In the genomic region with DNA sequence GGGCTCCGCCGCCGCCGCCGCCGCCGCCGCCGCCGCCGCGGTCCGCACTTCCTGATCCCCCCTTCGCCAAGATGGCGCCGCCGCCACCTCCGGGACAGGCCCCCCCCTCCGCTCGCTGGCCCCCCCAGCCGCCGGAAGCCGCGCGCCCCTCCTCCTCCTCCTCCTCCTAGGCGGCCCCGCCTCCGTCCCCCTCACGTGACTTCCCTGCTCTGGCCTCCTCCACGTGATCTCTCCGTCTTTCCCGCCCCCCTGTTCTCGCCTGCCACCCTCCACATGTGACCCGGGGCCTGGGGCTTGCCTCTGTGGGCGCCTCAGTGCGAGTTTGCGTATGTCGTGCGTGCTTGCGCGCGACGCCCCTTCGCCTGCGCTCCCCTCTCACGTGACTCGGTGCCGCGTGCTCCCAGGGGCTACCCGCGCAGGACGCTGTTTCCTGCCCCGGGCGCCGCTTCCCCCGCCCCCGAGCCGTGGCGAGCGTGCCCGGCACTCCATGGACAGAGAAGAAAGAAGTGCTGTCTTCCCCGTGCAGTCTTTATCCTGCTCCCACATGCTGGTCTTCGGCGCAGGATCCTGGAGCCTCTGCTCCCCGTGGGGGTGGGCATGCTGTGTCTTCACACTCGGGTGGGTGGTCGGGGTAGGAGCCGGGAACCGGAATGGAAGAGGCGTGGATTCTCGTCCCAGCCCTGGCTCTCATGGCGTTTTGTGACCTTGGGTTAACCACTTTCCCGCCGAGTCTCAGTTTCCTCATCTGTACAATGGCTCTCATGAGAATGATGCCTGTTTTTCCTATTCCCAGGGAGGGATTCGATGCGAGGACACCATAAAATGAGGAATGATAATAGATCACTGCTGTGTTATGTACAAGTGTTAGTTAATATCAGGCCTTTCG, we compare ENCODE assay signal across 8 cellular contexts. TPM values are rescaled to one million over a fixed set of nuclear protein-coding genes. Genes with fewer than 3 reads are reported as not detected.
A peak's percentile ranks its signal among the peaks of the same experiment; 100 is the strongest.
DNase-seq lines count a peak whose midpoint lies in the region; ATAC-seq, FAIRE-seq and TF ChIP-seq lines count a peak whose summit lies in the region.

A gene (minus strand): TSS at position 53 of the 886 bp plus-strand sequence. CDS start 109 bp downstream, outside the sequence.

- under 1% methylated on average over 37 of the region's 77 CpGs for WGBS in mammary epithelial cell (ENCODE audit: low coverage, missing lambda C conversion rate)
- 0 to 1% (median 1%) methylated on average over 44 to 77 of the region's 77 CpGs for WGBS in small intestine, 3 donors

- intact Hi-C loops in mammary epithelial cell (cut with micrococcal nuclease), result loop anchor here (1.0 to 5.0 kb wide), 9 partner anchors 110 to 526 kb away; a partner anchor contains a TSS

- BruUV-seq in mammary epithelial cell (replicated peaks; lab: Mats Ljungman, UMichigan), result no TSS peak

- DNase-seq in ACHN, result peak; percentile 99
- DNase-seq in NCI-H2227 (lab: John Stamatoyannopoulos, UW; ENCODE audit: unreplicated experiment), result peak; percentile 99
- DNase-seq in WERI-Rb-1, result peak; percentile 100
- DNase-seq in mammary epithelial cell, result peak; percentile 97
- DNase-seq in small intestine, result peak; percentile 99

- dilution Hi-C loops in mammary epithelial cell (cut with HindIII; ENCODE audit: low sequenced_read_pairs), result no loop called here

- peaks cover 34% of the 10 kb centered on the region for H3K79me2 ChIP-seq in mammary epithelial cell (ENCODE audit: insufficient read depth, low read length)

- H3K4me3 ChIP-seq in WERI-Rb-1 (ENCODE audit: low read depth, low read length) (peak within 1 kb of the TSS; percentile 84), mammary epithelial cell (replicated peaks in 1 of 3; ENCODE audit: insufficient read depth in 1 of 3, low read depth in 2 of 3, low read length in 3 of 3) (peak within 1 kb of the TSS; percentile 54 to 74 (median 68)), iPS-20b (ENCODE audit: low read length) (peak within 1 kb of the TSS; percentile 91), small intestine (ENCODE audit: low read depth in 1 of 2, low read length in 2 of 2) (peak within 1 kb of the TSS; percentile 90 to 99)

- no peaks in the 10 kb centered on the region for H3K27me3 ChIP-seq in WERI-Rb-1 (ENCODE audit: insufficient read depth, low read depth, severe bottlenecking)
- no peaks in the 10 kb centered on the region for H3K27me3 ChIP-seq in mammary epithelial cell (ENCODE audit: insufficient read depth, low read length)
- H3K27me3 ChIP-seq in iPS-20b (ENCODE audit: insufficient read depth, low read length), result no peaks in the 10 kb centered on the region
- no peaks in the 10 kb centered on the region for H3K27me3 ChIP-seq in small intestine (ENCODE audit: control insufficient read depth in 2 of 2, insufficient read depth in 2 of 2, low read length in 2 of 2)

- H4K20me1 ChIP-seq in mammary epithelial cell (ENCODE audit: insufficient read depth, low read length), result no peaks in the 10 kb centered on the region

- peak within 1 kb of the TSS; percentile 70 for H3K9ac ChIP-seq in mammary epithelial cell (ENCODE audit: insufficient read depth, low read length)
- H3K9ac ChIP-seq in iPS-20b (ENCODE audit: low read depth, low read length), result peak within 1 kb of the TSS; percentile 88

- no peak for FAIRE-seq in small intestine (lab: Jason Lieb, UNC)

- no peaks in the 10 kb centered on the region for H3K9me3 ChIP-seq in WERI-Rb-1 (ENCODE audit: severe bottlenecking)
- H3K9me3 ChIP-seq in mammary epithelial cell (replicated peaks; ENCODE audit: insufficient read depth, low read length), result no peaks in the 10 kb centered on the region
- H3K9me3 ChIP-seq in iPS-20b (ENCODE audit: insufficient read depth, low read depth, low read length), result no peaks in the 10 kb centered on the region
- H3K9me3 ChIP-seq in small intestine (ENCODE audit: control insufficient read depth, low read depth), result no peaks in the 10 kb centered on the region

- peak within 1 kb of the TSS; percentile 83 for H3K27ac ChIP-seq in WERI-Rb-1
- peak within 1 kb of the TSS; percentile 70 for H3K27ac ChIP-seq in mammary epithelial cell (ENCODE audit: insufficient read depth, low read depth, low read length)
- peak within 1 kb of the TSS; percentile 80 for H3K27ac ChIP-seq in iPS-20b (ENCODE audit: low read length)
- H3K27ac ChIP-seq in small intestine (ENCODE audit: low read depth in 1 of 2, low read length in 1 of 2), result peak within 1 kb of the TSS; percentile 71 to 91

- H3K4me1 ChIP-seq in mammary epithelial cell (ENCODE audit: insufficient read depth, low read length) (peaks cover 18% of the 10 kb centered on the region), iPS-20b (ENCODE audit: insufficient read depth, low read length) (peaks cover 14% of the 10 kb centered on the region), small intestine (ENCODE audit: control insufficient read depth in 2 of 2, insufficient read depth in 1 of 2, low read depth in 1 of 2, low read length in 1 of 2) (peaks cover 2% of the 10 kb centered on the region in 2 donors)

- H2AFZ ChIP-seq in mammary epithelial cell (ENCODE audit: low read depth, low read length), result peak within 1 kb of the TSS; percentile 96

- in situ Hi-C loops in ACHN (cut with HindIII; ENCODE audit: low pct_ligation_motif_present, low pct_unique_long_range_greater_than_20kb, low sequenced_read_pairs), result no loop called here
- in situ Hi-C loops in mammary epithelial cell (cut with MboI; ENCODE audit: low sequenced_read_pairs in 2 of 2), result loop anchor here in 1 of 2 donors (10.0 kb wide), 1 partner anchor 506 kb away; a partner anchor contains a TSS

- ATAC-seq in GM18873 (IDR thresholded peaks at IDR 0.05; ENCODE audit: low FRiP score, unreplicated experiment) (peak; percentile 76), HG03139 (IDR thresholded peaks at IDR 0.05; ENCODE audit: unreplicated experiment) (peak; percentile 83)

- CTCF ChIA-PET in mammary epithelial cell (lab: Charles Lee; ENCODE audit: low non-redundant PET), result interaction anchor here (0.8 kb wide), 1 partner anchor 453 kb away, joined by 4 read pairs; no protein-coding TSS in a partner anchor

- H3K36me3 ChIP-seq in WERI-Rb-1, result peaks cover 33% of the 10 kb centered on the region
- peaks cover 13% of the 10 kb centered on the region for H3K36me3 ChIP-seq in mammary epithelial cell (ENCODE audit: insufficient read depth, low read length)
- H3K36me3 ChIP-seq in iPS-20b (ENCODE audit: insufficient read depth, low read depth, low read length), result peaks cover 25% of the 10 kb centered on the region
- H3K36me3 ChIP-seq in small intestine (ENCODE audit: control insufficient read depth in 2 of 2, insufficient read depth in 2 of 2, low read length in 2 of 2), result peaks cover 9 to 12% of the 10 kb centered on the region in 2 donors

- TF ChIP-seq CTCF in WERI-Rb-1 (IDR thresholded peaks at IDR 0.05; ENCODE audit: low read depth, low read length) (0 out of 2 replicates have a peak, but pooled peaks have one; percentile 14), mammary epithelial cell (conservative IDR thresholded peaks at IDR 0.05 in 1 of 2, IDR thresholded peaks at IDR 0.05 in 1 of 2; ENCODE audit: extremely low read depth in 1 of 2, insufficient read depth in 1 of 2, low read depth in 1 of 2, low read length in 2 of 2) (no peak)

- peak within 1 kb of the TSS; percentile 97 for H3K4me2 ChIP-seq in mammary epithelial cell (ENCODE audit: insufficient read depth, low read depth, low read length)

RNA-seq across cellular contexts. Expression of the gene that starts here (rescaled TPM):
- 10 to 100 TPM; 31.2 to 80.1 TPM for total RNA-seq in mammary epithelial cell
- polyA plus RNA-seq in mammary epithelial cell (13.1 TPM), small intestine (10 to 100 TPM; 37.1 to 39.4 (median 37.7) TPM)
- polyA minus RNA-seq in mammary epithelial cell, result 6.3 TPM

Comparison
In these comparisons a context has a peak if more than half of its experiments do, and no peak if none do; other contexts are left out.
1. Peak in every context shown above with its lines: DNase-seq, ATAC-seq, H3K4me3 ChIP-seq and H3K27ac ChIP-seq.